1 cellular context compared by ENCODE assay signal in the genomic region with DNA sequence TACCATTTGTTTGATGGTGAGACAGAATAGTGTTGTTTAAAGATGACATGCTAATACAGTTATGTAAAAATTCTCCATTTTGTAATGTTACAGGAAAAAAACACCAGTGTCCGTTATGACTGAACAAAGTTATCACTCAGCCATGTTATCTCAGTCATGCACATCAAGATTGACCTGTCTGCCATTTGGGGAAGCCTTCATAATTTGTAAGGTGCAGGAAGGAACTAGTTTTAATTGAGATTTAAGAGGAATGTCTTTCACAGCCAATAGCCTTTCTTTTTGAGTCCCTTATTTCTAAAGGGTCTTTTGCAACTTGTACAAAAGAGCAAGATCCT.
TF ChIP-seq lines count a peak whose summit lies in the region.

No MANE protein-coding gene starts in this region.

TF ChIP-seq in GM12878, 131 proteins besides CTCF, POLR2A, EP300 and RAD21 (continued from another document):
- TF ChIP-seq, protein P1, sequence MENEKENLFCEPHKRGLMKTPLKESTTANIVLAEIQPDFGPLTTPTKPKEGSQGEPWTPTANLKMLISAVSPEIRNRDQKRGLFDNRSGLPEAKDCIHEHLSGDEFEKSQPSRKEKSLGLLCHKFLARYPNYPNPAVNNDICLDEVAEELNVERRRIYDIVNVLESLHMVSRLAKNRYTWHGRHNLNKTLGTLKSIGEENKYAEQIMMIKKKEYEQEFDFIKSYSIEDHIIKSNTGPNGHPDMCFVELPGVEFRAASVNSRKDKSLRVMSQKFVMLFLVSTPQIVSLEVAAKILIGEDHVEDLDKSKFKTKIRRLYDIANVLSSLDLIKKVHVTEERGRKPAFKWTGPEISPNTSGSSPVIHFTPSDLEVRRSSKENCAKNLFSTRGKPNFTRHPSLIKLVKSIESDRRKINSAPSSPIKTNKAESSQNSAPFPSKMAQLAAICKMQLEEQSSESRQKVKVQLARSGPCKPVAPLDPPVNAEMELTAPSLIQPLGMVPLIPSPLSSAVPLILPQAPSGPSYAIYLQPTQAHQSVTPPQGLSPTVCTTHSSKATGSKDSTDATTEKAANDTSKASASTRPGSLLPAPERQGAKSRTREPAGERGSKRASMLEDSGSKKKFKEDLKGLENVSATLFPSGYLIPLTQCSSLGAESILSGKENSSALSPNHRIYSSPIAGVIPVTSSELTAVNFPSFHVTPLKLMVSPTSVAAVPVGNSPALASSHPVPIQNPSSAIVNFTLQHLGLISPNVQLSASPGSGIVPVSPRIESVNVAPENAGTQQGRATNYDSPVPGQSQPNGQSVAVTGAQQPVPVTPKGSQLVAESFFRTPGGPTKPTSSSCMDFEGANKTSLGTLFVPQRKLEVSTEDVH (IDR thresholded peaks at IDR 0.05; ENCODE audit: low read depth, partially characterized antibody), result no peak
- no peak for TF ChIP-seq CBX3 (IDR thresholded peaks at IDR 0.05; ENCODE audit: borderline replicate concordance, low read depth)
- TF ChIP-seq ZNF274 (IDR thresholded peaks at IDR 0.05; ENCODE audit: insufficient read depth, insufficient read length), result no peak
- 0 out of 2 replicates have a peak, but pooled peaks have one; percentile 45 for TF ChIP-seq FOXM1 (IDR thresholded peaks at IDR 0.05; ENCODE audit: low read depth, low read length)
- TF ChIP-seq CREB1 (IDR thresholded peaks at IDR 0.05; ENCODE audit: low read depth), result 0 out of 2 replicates have a peak, but pooled peaks have one; percentile 7
- no peak for TF ChIP-seq ZNF622 (IDR thresholded peaks at IDR 0.05)
- TF ChIP-seq, protein P2, sequence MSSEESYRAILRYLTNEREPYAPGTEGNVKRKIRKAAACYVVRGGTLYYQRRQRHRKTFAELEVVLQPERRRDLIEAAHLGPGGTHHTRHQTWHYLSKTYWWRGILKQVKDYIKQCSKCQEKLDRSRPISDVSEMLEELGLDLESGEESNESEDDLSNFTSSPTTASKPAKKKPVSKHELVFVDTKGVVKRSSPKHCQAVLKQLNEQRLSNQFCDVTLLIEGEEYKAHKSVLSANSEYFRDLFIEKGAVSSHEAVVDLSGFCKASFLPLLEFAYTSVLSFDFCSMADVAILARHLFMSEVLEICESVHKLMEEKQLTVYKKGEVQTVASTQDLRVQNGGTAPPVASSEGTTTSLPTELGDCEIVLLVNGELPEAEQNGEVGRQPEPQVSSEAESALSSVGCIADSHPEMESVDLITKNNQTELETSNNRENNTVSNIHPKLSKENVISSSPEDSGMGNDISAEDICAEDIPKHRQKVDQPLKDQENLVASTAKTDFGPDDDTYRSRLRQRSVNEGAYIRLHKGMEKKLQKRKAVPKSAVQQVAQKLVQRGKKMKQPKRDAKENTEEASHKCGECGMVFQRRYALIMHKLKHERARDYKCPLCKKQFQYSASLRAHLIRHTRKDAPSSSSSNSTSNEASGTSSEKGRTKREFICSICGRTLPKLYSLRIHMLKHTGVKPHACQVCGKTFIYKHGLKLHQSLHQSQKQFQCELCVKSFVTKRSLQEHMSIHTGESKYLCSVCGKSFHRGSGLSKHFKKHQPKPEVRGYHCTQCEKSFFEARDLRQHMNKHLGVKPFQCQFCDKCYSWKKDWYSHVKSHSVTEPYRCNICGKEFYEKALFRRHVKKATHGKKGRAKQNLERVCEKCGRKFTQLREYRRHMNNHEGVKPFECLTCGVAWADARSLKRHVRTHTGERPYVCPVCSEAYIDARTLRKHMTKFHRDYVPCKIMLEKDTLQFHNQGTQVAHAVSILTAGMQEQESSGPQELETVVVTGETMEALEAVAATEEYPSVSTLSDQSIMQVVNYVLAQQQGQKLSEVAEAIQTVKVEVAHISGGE (CRISPR knock-in tag; IDR thresholded peaks at IDR 0.05), result no peak
- no peak for TF ChIP-seq SIN3A (IDR thresholded peaks at IDR 0.05; ENCODE audit: low read depth, low read length)
- TF ChIP-seq MLLT1 (IDR thresholded peaks at IDR 0.05), result peak; percentile 43; the same call in 1 of the 2 replicates
- peak; percentile 70 for TF ChIP-seq YY1 (IDR thresholded peaks at IDR 0.05; ENCODE audit: low read depth, low read length)
- peak; percentile 26; the same call in 1 of the 2 replicates for TF ChIP-seq RUNX3 (IDR thresholded peaks at IDR 0.05; ENCODE audit: low read length)
- no peak for TF ChIP-seq HDGF (IDR thresholded peaks at IDR 0.05)
- TF ChIP-seq, protein P3, sequence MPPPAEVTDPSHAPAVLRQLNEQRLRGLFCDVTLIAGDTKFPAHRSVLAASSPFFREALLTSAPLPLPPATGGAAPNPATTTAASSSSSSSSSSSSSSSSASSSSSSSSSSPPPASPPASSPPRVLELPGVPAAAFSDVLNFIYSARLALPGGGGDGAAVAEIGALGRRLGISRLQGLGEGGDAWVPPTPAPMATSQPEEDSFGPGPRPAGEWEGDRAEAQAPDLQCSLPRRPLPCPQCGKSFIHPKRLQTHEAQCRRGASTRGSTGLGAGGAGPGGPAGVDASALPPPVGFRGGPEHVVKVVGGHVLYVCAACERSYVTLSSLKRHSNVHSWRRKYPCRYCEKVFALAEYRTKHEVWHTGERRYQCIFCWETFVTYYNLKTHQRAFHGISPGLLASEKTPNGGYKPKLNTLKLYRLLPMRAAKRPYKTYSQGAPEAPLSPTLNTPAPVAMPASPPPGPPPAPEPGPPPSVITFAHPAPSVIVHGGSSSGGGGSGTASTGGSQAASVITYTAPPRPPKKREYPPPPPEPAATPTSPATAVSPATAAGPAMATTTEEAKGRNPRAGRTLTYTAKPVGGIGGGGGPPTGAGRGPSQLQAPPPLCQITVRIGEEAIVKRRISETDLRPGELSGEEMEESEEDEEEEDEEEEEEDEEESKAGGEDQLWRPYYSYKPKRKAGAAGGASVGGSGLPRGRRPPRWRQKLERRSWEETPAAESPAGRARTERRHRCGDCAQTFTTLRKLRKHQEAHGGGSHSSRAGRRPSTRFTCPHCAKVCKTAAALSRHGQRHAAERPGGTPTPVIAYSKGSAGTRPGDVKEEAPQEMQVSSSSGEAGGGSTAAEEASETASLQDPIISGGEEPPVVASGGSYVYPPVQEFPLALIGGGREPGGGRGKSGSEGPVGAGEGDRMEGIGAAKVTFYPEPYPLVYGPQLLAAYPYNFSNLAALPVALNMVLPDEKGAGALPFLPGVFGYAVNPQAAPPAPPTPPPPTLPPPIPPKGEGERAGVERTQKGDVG (CRISPR knock-in tag; IDR thresholded peaks at IDR 0.05), result no peak
- TF ChIP-seq CBX5 (IDR thresholded peaks at IDR 0.05; ENCODE audit: low read depth), result no peak
